ENCODE assay signal across 1 cellular context in the genomic region with DNA sequence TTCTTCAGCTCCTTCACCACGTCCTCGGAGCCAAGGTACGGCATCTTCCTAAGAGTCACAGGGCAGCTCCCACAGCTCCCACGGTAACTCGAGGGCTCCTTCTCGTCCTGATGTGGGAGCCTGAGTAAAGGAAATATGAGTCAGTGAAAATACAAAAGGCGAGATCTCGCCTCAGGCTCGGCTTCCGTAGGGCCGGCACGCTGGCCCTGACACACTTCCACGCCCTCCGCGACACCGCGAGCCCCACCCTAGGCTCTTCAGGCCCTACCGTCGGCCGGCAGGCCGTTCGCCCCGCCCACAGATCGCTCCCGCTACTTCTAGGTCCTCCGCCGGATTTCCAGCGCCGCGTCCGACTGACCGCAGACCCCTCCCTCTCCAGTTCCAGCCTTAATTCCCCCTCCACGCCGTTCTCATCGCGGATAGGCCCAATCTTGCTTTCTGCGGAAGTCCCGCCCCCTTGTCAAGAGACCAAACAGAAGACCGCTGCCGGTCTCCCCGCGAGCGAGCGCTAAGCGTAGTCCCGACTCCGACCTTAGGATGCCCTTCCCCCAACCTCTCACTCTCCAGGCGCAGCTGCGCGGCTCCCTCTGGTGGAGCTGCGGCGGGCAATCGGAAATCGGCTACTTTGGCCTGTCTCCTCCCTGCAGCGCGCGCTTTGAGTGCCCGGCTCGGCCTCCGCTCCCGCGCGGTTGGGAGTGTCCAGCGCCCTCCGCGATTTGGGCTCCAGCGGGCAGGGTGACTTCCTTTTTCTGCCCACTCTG.
TF ChIP-seq lines count a peak whose summit lies in the region.

A gene (minus strand): TSS at position 126 of the 761 bp plus-strand sequence. CDS start 82 bp downstream, at position 44.
A gene (plus strand): TSS at position 653 of the 761 bp plus-strand sequence. CDS start 261 bp downstream, outside the sequence.

TF ChIP-seq in HepG2, 621 proteins besides CTCF, POLR2A, EP300 and RAD21 (continued from another document and continues in another):
- TF ChIP-seq, protein P1, sequence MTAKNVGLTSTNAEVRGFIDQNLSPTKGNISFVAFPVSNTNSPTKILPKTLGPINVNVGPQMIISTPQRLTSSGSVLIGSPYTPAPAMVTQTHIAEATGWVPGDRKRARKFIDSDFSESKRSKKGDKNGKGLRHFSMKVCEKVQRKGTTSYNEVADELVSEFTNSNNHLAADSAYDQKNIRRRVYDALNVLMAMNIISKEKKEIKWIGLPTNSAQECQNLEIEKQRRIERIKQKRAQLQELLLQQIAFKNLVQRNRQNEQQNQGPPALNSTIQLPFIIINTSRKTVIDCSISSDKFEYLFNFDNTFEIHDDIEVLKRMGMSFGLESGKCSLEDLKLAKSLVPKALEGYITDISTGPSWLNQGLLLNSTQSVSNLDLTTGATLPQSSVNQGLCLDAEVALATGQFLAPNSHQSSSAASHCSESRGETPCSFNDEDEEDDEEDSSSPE (CRISPR knock-in tag; IDR thresholded peaks at IDR 0.05) = peak; percentile 98
- TF ChIP-seq REL (CRISPR knock-in tag; conservative IDR thresholded peaks at IDR 0.05) (0 out of 2 replicates have a peak, but pooled peaks have one; percentile 58), THYN1 (CRISPR knock-in tag; IDR thresholded peaks at IDR 0.05; ENCODE audit: borderline replicate concordance, low read depth) (no peak), ZNF253 (CRISPR knock-in tag; IDR thresholded peaks at IDR 0.05; ENCODE audit: borderline replicate concordance) (no peak; the same call in 1 of the 2 replicates), DNMT3B (CRISPR knock-in tag; conservative IDR thresholded peaks at IDR 0.05) (no peak; the same call in 1 of the 2 replicates), ZNF431 (CRISPR knock-in tag; IDR thresholded peaks at IDR 0.05; ENCODE audit: borderline replicate concordance, low read depth) (peak; percentile 38; the same call in 1 of the 2 replicates), HNRNPUL1 (IDR thresholded peaks at IDR 0.05; ENCODE audit: low read depth, low read length) (no peak), HNRNPL (IDR thresholded peaks at IDR 0.05; ENCODE audit: low read depth, low read length) (0 out of 2 replicates have a peak, but pooled peaks have one; percentile 42), KLF13 (CRISPR knock-in tag; IDR thresholded peaks at IDR 0.05) (no peak), ATF7 (IDR thresholded peaks at IDR 0.05) (no peak), ATF7 (CRISPR knock-in tag; IDR thresholded peaks at IDR 0.05) (no peak), ETV5 (CRISPR knock-in tag; IDR thresholded peaks at IDR 0.05; ENCODE audit: borderline replicate concordance) (no peak; the same call in 1 of the 2 replicates), TBP (CRISPR knock-in tag; IDR thresholded peaks at IDR 0.05) (0 out of 2 replicates have a peak, but pooled peaks have one; percentile 42), FOXO1 (CRISPR knock-in tag; IDR thresholded peaks at IDR 0.05) (peak; percentile 13; the same call in 1 of the 2 replicates), ZC3H13 (CRISPR knock-in tag; IDR thresholded peaks at IDR 0.05) (peak; percentile 70; the same call in 1 of the 2 replicates), SMAD9 (CRISPR knock-in tag; IDR thresholded peaks at IDR 0.05) (no peak), IRX3 (CRISPR knock-in tag; IDR thresholded peaks at IDR 0.05; ENCODE audit: borderline replicate concordance, low read depth) (no peak; the same call in 1 of the 2 replicates), ELF3 (CRISPR knock-in tag; IDR thresholded peaks at IDR 0.05) (peak; percentile 82), RFX1 (IDR thresholded peaks at IDR 0.05) (no peak), ZNF335 (CRISPR knock-in tag; IDR thresholded peaks at IDR 0.05) (peak; percentile 80), ZNF775 (CRISPR knock-in tag; IDR thresholded peaks at IDR 0.05; ENCODE audit: borderline replicate concordance) (no peak), ZNF570 (CRISPR knock-in tag; IDR thresholded peaks at IDR 0.05; ENCODE audit: borderline replicate concordance) (no peak), BHLHE40 (IDR thresholded peaks at IDR 0.05; ENCODE audit: low read length) (peak; percentile 14; the same call in 1 of the 2 replicates), ZNF180 (CRISPR knock-in tag; IDR thresholded peaks at IDR 0.05; ENCODE audit: borderline replicate concordance, low read depth) (no peak), FOXK2 (IDR thresholded peaks at IDR 0.05) (no peak), PCBP1 (IDR thresholded peaks at IDR 0.05; ENCODE audit: borderline replicate concordance, low read depth, low read length) (0 out of 2 replicates have a peak, but pooled peaks have one; percentile 82), ARNT2 (CRISPR knock-in tag; IDR thresholded peaks at IDR 0.05; ENCODE audit: low read depth) (peak; percentile 72; the same call in 1 of the 2 replicates)
- TF ChIP-seq, protein P2, sequence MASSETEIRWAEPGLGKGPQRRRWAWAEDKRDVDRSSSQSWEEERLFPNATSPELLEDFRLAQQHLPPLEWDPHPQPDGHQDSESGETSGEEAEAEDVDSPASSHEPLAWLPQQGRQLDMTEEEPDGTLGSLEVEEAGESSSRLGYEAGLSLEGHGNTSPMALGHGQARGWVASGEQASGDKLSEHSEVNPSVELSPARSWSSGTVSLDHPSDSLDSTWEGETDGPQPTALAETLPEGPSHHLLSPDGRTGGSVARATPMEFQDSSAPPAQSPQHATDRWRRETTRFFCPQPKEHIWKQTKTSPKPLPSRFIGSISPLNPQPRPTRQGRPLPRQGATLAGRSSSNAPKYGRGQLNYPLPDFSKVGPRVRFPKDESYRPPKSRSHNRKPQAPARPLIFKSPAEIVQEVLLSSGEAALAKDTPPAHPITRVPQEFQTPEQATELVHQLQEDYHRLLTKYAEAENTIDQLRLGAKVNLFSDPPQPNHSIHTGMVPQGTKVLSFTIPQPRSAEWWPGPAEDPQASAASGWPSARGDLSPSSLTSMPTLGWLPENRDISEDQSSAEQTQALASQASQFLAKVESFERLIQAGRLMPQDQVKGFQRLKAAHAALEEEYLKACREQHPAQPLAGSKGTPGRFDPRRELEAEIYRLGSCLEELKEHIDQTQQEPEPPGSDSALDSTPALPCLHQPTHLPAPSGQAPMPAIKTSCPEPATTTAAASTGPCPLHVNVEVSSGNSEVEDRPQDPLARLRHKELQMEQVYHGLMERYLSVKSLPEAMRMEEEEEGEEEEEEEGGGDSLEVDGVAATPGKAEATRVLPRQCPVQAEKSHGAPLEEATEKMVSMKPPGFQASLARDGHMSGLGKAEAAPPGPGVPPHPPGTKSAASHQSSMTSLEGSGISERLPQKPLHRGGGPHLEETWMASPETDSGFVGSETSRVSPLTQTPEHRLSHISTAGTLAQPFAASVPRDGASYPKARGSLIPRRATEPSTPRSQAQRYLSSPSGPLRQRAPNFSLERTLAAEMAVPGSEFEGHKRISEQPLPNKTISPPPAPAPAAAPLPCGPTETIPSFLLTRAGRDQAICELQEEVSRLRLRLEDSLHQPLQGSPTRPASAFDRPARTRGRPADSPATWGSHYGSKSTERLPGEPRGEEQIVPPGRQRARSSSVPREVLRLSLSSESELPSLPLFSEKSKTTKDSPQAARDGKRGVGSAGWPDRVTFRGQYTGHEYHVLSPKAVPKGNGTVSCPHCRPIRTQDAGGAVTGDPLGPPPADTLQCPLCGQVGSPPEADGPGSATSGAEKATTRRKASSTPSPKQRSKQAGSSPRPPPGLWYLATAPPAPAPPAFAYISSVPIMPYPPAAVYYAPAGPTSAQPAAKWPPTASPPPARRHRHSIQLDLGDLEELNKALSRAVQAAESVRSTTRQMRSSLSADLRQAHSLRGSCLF (CRISPR knock-in tag; IDR thresholded peaks at IDR 0.05; ENCODE audit: borderline replicate concordance) = no peak
- TF ChIP-seq, protein P3, sequence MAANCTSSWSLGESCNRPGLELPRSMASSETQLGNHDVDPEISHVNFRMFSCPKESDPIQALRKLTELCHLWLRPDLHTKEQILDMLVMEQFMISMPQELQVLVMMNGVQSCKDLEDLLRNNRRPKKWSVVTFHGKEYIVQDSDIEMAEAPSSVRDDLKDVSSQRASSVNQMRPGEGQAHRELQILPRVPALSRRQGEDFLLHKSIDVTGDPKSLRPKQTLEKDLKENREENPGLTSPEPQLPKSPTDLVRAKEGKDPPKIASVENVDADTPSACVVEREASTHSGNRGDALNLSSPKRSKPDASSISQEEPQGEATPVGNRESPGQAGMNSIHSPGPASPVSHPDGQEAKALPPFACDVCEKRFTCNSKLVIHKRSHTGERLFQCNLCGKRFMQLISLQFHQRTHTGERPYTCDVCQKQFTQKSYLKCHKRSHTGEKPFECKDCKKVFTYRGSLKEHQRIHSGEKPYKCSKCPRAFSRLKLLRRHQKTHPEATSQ (CRISPR knock-in tag; IDR thresholded peaks at IDR 0.05; ENCODE audit: borderline replicate concordance) = peak; percentile 89; the same call in 1 of the 2 replicates
- TF ChIP-seq, protein P4, sequence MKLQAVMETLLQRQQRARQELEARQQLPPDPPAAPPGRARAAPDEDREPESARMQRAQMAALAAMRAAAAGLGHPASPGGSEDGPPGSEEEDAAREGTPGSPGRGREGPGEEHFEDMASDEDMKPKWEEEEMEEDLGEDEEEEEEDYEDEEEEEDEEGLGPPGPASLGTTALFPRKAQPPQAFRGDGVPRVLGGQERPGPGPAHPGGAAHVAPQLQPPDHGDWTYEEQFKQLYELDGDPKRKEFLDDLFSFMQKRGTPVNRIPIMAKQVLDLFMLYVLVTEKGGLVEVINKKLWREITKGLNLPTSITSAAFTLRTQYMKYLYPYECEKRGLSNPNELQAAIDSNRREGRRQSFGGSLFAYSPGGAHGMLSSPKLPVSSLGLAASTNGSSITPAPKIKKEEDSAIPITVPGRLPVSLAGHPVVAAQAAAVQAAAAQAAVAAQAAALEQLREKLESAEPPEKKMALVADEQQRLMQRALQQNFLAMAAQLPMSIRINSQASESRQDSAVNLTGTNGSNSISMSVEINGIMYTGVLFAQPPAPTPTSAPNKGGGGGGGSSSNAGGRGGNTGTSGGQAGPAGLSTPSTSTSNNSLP (IDR thresholded peaks at IDR 0.05; ENCODE audit: low read depth, low read length) = peak; percentile 63; the same call in 1 of the 2 replicates
- TF ChIP-seq, protein P5, sequence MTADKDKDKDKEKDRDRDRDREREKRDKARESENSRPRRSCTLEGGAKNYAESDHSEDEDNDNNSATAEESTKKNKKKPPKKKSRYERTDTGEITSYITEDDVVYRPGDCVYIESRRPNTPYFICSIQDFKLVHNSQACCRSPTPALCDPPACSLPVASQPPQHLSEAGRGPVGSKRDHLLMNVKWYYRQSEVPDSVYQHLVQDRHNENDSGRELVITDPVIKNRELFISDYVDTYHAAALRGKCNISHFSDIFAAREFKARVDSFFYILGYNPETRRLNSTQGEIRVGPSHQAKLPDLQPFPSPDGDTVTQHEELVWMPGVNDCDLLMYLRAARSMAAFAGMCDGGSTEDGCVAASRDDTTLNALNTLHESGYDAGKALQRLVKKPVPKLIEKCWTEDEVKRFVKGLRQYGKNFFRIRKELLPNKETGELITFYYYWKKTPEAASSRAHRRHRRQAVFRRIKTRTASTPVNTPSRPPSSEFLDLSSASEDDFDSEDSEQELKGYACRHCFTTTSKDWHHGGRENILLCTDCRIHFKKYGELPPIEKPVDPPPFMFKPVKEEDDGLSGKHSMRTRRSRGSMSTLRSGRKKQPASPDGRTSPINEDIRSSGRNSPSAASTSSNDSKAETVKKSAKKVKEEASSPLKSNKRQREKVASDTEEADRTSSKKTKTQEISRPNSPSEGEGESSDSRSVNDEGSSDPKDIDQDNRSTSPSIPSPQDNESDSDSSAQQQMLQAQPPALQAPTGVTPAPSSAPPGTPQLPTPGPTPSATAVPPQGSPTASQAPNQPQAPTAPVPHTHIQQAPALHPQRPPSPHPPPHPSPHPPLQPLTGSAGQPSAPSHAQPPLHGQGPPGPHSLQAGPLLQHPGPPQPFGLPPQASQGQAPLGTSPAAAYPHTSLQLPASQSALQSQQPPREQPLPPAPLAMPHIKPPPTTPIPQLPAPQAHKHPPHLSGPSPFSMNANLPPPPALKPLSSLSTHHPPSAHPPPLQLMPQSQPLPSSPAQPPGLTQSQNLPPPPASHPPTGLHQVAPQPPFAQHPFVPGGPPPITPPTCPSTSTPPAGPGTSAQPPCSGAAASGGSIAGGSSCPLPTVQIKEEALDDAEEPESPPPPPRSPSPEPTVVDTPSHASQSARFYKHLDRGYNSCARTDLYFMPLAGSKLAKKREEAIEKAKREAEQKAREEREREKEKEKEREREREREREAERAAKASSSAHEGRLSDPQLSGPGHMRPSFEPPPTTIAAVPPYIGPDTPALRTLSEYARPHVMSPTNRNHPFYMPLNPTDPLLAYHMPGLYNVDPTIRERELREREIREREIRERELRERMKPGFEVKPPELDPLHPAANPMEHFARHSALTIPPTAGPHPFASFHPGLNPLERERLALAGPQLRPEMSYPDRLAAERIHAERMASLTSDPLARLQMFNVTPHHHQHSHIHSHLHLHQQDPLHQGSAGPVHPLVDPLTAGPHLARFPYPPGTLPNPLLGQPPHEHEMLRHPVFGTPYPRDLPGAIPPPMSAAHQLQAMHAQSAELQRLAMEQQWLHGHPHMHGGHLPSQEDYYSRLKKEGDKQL (CRISPR knock-in tag; IDR thresholded peaks at IDR 0.05; ENCODE audit: low read depth) = peak; percentile 34; the same call in 1 of the 2 replicates
- TF ChIP-seq, protein P6, sequence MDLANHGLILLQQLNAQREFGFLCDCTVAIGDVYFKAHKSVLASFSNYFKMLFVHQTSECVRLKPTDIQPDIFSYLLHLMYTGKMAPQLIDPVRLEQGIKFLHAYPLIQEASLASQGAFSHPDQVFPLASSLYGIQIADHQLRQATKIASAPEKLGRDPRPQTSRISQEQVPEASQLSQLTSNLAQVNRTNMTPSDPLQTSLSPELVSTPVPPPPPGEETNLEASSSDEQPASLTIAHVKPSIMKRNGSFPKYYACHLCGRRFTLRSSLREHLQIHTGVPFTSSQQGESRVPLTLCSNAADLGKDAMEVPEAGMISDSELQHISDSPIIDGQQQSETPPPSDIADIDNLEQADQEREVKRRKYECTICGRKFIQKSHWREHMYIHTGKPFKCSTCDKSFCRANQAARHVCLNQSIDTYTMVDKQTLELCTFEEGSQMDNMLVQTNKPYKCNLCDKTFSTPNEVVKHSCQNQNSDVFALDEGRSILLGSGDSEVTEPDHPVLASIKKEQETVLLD (CRISPR knock-in tag; IDR thresholded peaks at IDR 0.05; ENCODE audit: low read depth) = peak; percentile 92; the same call in 1 of the 2 replicates
- TF ChIP-seq, protein P7, sequence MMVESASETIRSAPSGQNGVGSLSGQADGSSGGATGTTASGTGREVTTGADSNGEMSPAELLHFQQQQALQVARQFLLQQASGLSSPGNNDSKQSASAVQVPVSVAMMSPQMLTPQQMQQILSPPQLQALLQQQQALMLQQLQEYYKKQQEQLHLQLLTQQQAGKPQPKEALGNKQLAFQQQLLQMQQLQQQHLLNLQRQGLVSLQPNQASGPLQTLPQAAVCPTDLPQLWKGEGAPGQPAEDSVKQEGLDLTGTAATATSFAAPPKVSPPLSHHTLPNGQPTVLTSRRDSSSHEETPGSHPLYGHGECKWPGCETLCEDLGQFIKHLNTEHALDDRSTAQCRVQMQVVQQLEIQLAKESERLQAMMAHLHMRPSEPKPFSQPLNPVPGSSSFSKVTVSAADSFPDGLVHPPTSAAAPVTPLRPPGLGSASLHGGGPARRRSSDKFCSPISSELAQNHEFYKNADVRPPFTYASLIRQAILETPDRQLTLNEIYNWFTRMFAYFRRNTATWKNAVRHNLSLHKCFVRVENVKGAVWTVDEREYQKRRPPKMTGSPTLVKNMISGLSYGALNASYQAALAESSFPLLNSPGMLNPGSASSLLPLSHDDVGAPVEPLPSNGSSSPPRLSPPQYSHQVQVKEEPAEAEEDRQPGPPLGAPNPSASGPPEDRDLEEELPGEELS (CRISPR knock-in tag; IDR thresholded peaks at IDR 0.05) = peak; percentile 72
